8 cellular contexts compared by ENCODE assay signal in the genomic region with DNA sequence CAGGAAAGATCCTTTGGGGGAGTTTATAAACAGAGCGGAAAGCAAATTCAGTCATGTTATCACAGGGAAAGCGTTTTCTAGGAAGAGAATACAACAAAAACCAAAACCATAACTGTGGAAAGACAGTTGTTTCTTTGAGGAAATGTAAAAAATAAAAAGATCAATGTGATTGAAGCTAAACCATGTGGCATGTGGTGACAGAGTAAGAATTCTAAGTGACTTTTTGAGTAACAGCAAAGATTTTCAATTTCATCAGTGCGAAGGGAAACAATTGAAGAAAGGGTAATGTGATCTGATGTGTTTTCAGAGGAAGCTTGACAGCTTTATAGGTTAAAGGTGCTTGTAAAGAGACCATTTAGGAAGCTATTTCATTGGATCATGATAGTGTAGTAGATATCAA.
"Had no signal": no experiment of that assay in that cellular context is flagged by ENCODE, and none has a peak within 500 bp of the region (broad histone marks: within the 10 kb centered on the region; RNA-seq: fewer than 3 reads in every experiment).

No MANE protein-coding gene starts in this region.

- ATAC-seq: HCT116, K562 had no signal

- DNase-seq: GM23248, H7, HFFc6, IMR-90, KG1 had no signal

- H3K4me3 Mint-ChIP-seq: HFFc6 had no signal

- H3K4me3 ChIP-seq: GM23248, HAP-1, K562 had no signal

- H3K9me3 ChIP-seq: HAP-1 had no signal

- H3K27ac ChIP-seq: GM23248 had no signal

- H2AFZ ChIP-seq: GM23248 had no signal

- H3K36me3 ChIP-seq: HAP-1 had no signal

- H3K27ac Mint-ChIP-seq: HFFc6 had no signal

- H3K9ac ChIP-seq: GM23248 had no signal
